ENCODE assay signal across 17 cellular contexts in genomic region chr12:21818627-21819026, GRCh38. TPM values are rescaled to one million over a fixed set of nuclear protein-coding genes. Genes with fewer than 3 reads are reported as not detected.
DNase-seq lines count a peak whose midpoint lies in the region; ATAC-seq, FAIRE-seq and TF ChIP-seq lines count a peak whose summit lies in the region.
"Had no signal": no experiment of that assay in that cellular context is flagged by ENCODE, and none has a peak within 500 bp of the region (broad histone marks: within the 10 kb centered on the region; RNA-seq: fewer than 3 reads in every experiment).

No MANE protein-coding gene starts in this region.

- H3K27me3 ChIP-seq in bronchial epithelial cell (ENCODE audit: control insufficient read depth, insufficient read depth, low read length) (no peaks in the 10 kb centered on the region), keratinocyte (ENCODE audit: control insufficient read depth, extremely low read depth, insufficient read depth, low read length) (no peaks in the 10 kb centered on the region), aorta (ENCODE audit: control insufficient read depth in 1 of 2, insufficient read depth in 2 of 2, low read length in 1 of 2) (no peaks in the 10 kb centered on the region), WERI-Rb-1 (ENCODE audit: insufficient read depth, low read depth, severe bottlenecking) (no peaks in the 10 kb centered on the region)
- H3K27me3 ChIP-seq: thyroid gland had no signal

- H3K4me1 ChIP-seq in keratinocyte (ENCODE audit: control insufficient read depth, extremely low read depth, insufficient read depth, low read length) (peaks cover 6% of the 10 kb centered on the region), aorta (ENCODE audit: control insufficient read depth in 1 of 2, insufficient read depth in 2 of 2, low read length in 2 of 2) (peaks cover 0 to 4% of the 10 kb centered on the region in 2 donors)
- H3K4me1 ChIP-seq: thyroid gland had no signal

- H2AFZ ChIP-seq in keratinocyte (ENCODE audit: control insufficient read depth, low read length) = no peak overlapping the region

- no peak for TF ChIP-seq CTCF in bronchial epithelial cell (IDR thresholded peaks at IDR 0.05; ENCODE audit: insufficient read depth, low read length, severe bottlenecking)
- TF ChIP-seq CTCF in keratinocyte (optimal IDR thresholded peaks at IDR 0.05 in 1 of 3, IDR thresholded peaks at IDR 0.05 in 1 of 3, conservative IDR thresholded peaks at IDR 0.05 in 1 of 3; ENCODE audit: extremely low read depth in 1 of 3, insufficient read depth in 2 of 3, low read length in 3 of 3) = no peak
- no peak for TF ChIP-seq CTCF in WERI-Rb-1 (IDR thresholded peaks at IDR 0.05; ENCODE audit: low read depth, low read length)

- H3K4me3 ChIP-seq in bronchial epithelial cell (ENCODE audit: low read depth, low read length) (no peak overlapping the region), keratinocyte (ENCODE audit: control insufficient read depth in 2 of 3, extremely low read depth in 1 of 3, insufficient read depth in 2 of 3, low read depth in 1 of 3, low read length in 3 of 3) (no peak overlapping the region), aorta (ENCODE audit: low read length in 2 of 2) (no peak overlapping the region), WERI-Rb-1 (ENCODE audit: low read depth, low read length) (no peak overlapping the region)
- H3K4me3 ChIP-seq: thyroid gland had no signal

- H3K36me3 ChIP-seq in bronchial epithelial cell (ENCODE audit: control insufficient read depth, insufficient read depth, low read length) (no peaks in the 10 kb centered on the region), keratinocyte (ENCODE audit: control insufficient read depth in 2 of 2, extremely low read depth in 1 of 2, insufficient read depth in 2 of 2, low read length in 2 of 2) (no peaks in the 10 kb centered on the region), aorta (ENCODE audit: control insufficient read depth in 1 of 2, insufficient read depth in 2 of 2, low read length in 1 of 2) (no peaks in the 10 kb centered on the region), WERI-Rb-1 (no peaks in the 10 kb centered on the region)
- H3K36me3 ChIP-seq: thyroid gland had no signal

- intact Hi-C loops in Right ventricle myocardium superior (cut with DNase I) (no loop called here), cardiac septum (cut with DNase I) (no loop called here), aorta (cut with DNase I) (no loop called here)

- 0 to 5% methylated on average over 2 of the region's 2 CpGs for WGBS in aorta, 2 donors

- no peak overlapping the region for H3K9ac ChIP-seq in keratinocyte (ENCODE audit: control insufficient read depth, extremely low read depth, insufficient read depth, low read length)

- H3K9me3 ChIP-seq in keratinocyte (ENCODE audit: control insufficient read depth, low read depth, low read length) = no peaks in the 10 kb centered on the region
- H3K9me3 ChIP-seq in aorta (ENCODE audit: control insufficient read depth, low read length) = no peaks in the 10 kb centered on the region
- no peaks in the 10 kb centered on the region for H3K9me3 ChIP-seq in WERI-Rb-1 (ENCODE audit: severe bottlenecking)
- H3K9me3 ChIP-seq: thyroid gland had no signal

- FAIRE-seq in bronchial epithelial cell (lab: Jason Lieb, UNC) = no peak
- no peak for FAIRE-seq in keratinocyte (lab: Jason Lieb, UNC)

- H3K9me1 ChIP-seq in keratinocyte (ENCODE audit: control insufficient read depth, extremely low read depth, insufficient read depth, low read length) = no peaks in the 10 kb centered on the region

- no peak for DNase-seq in Right ventricle myocardium superior
- no peak for DNase-seq in cardiac septum (ENCODE audit: low spot score)
- DNase-seq in bronchial epithelial cell (ENCODE audit: low read depth) = peak; percentile 91
- no peak for DNase-seq in keratinocyte (ENCODE audit: low read depth, low spot score)
- no peak for DNase-seq in aorta
- no peak for DNase-seq in WERI-Rb-1
- no peak for DNase-seq in activated CD4-positive, alpha-beta T cell treated with anti-CD3 and anti-CD28 coated beads for 48 hours
- DNase-seq: activated CD8-positive, alpha-beta memory T cell treated with anti-CD3 and anti-CD28 coated beads, Interleukin-2, amount 50 U/mL, for 48 hours; activated naive CD8-positive, alpha-beta T cell treated with anti-CD3 and anti-CD28 coated beads for 36 hours; DMS 273 treated with DMSO at 0.1 percent for 48 hours; Karpas-422; NCI-H2029 treated with DMSO at 0.1 percent for 48 hours; thyroid gland had no signal

- dilution Hi-C loops in keratinocyte (cut with MboI; ENCODE audit: extremely low pct_ligation_motif_present, low sequenced_read_pairs) = no loop called here

- H4K20me1 ChIP-seq in keratinocyte (ENCODE audit: control insufficient read depth, extremely low read depth, insufficient read depth, low read length) = no peaks in the 10 kb centered on the region

- H3K79me2 ChIP-seq in keratinocyte (ENCODE audit: control insufficient read depth, insufficient read depth, low read length) = no peaks in the 10 kb centered on the region

- peak overlapping the region; percentile 10 for H3K4me2 ChIP-seq in keratinocyte (ENCODE audit: control insufficient read depth, extremely low read depth, insufficient read depth, low read depth, low read length)

- H3K27ac ChIP-seq in keratinocyte (ENCODE audit: control insufficient read depth, insufficient read depth, low read length) (no peak overlapping the region), aorta (ENCODE audit: low read depth in 1 of 2, low read length in 2 of 2) (no peak overlapping the region), WERI-Rb-1 (no peak overlapping the region)
- H3K27ac ChIP-seq: thyroid gland had no signal

- peak; percentile 39 for ATAC-seq in Right ventricle myocardium superior (ENCODE audit: poor library complexity)
- ATAC-seq in aorta (ENCODE audit: low FRiP score) = peak; percentile 44
- no peak for ATAC-seq in GM18907 (IDR thresholded peaks at IDR 0.05; ENCODE audit: unreplicated experiment)
- ATAC-seq: SK-N-SH treated with all-trans-retinoic acid at 6 μM for 48 hours, WTC11 had no signal

RNA-seq across cellular contexts. Expression of gene KCNJ8, which starts 44.1 kb away (rescaled TPM):
- total RNA-seq in Right ventricle myocardium superior = 53.5 TPM
- 38.0 TPM for total RNA-seq in cardiac septum
- under 0.01 TPM in 1 of 2 replicates, not detected in the other for total RNA-seq in bronchial epithelial cell
- polyA plus RNA-seq in keratinocyte = not detected in 3 replicates
- not detected for polyA plus RNA-seq in keratinocyte (2011; ENCODE audit: low read depth)
- not detected in 2 replicates for polyA plus RNA-seq in keratinocyte (2011; cell fraction: cytosol; rRNA removed)
- not detected in 2 replicates for polyA plus RNA-seq in keratinocyte (2011; cell fraction: nucleus; rRNA removed)
- not detected in 2 replicates for polyA plus RNA-seq in keratinocyte (2012; ENCODE audit: low replicate concordance)
- polyA minus RNA-seq in keratinocyte = not detected in 3 replicates
- polyA minus RNA-seq in keratinocyte (2011; cell fraction: cytosol; rRNA and poly(A)+ RNA removed) = not detected
- not detected in 2 replicates for polyA minus RNA-seq in keratinocyte (2011; cell fraction: nucleus; rRNA and poly(A)+ RNA removed)
- 10 to 100 TPM; 17.2 to 27.2 TPM for total RNA-seq in aorta
- 1 to 10 TPM; 4.0 to 4.6 TPM for polyA plus RNA-seq in aorta
- total RNA-seq: A172; activated naive CD8-positive, alpha-beta T cell treated with anti-CD3 and anti-CD28 coated beads for 36 hours had no signal

Comparison
In these comparisons a context has a peak if more than half of its experiments do, and no peak if none do; other contexts are left out.
1. RNA of gene KCNJ8, which starts 44.1 kb away (total RNA-seq): 53.5 TPM in Right ventricle myocardium superior (single experiment), 38.0 TPM in cardiac septum (single experiment) and 17.2 to 27.2 TPM in aorta; under 0.01 TPM in bronchial epithelial cell; every median in the first group is over 10 times any median in the second.